In genomic region chr2:42249887-42250286, GRCh38 we compare ENCODE assay signal across 10 cellular contexts.
DNase-seq lines count a peak whose midpoint lies in the region; ATAC-seq, FAIRE-seq and TF ChIP-seq lines count a peak whose summit lies in the region.
"Had no signal": no experiment of that assay in that cellular context is flagged by ENCODE, and none has a peak within 500 bp of the region (broad histone marks: within the 10 kb centered on the region; RNA-seq: fewer than 3 reads in every experiment).

No MANE protein-coding gene starts in this region.

- H3K36me3 ChIP-seq in heart left ventricle (peaks cover 0 to 28% (median 0%) of the 10 kb centered on the region in 9 donors), aorta (ENCODE audit: control insufficient read depth in 1 of 2, insufficient read depth in 2 of 2, low read length in 1 of 2) (peaks cover 0 to 3% of the 10 kb centered on the region in 2 donors)

- H3K27me3 ChIP-seq in heart left ventricle (no peaks in the 10 kb centered on the region), aorta (ENCODE audit: control insufficient read depth in 1 of 2, insufficient read depth in 2 of 2, low read length in 1 of 2) (no peaks in the 10 kb centered on the region)
- H3K27me3 ChIP-seq: tibial artery had no signal

- peak overlapping the region in 5 of 12 donors; percentile 3 to 57 (median 14) for H3K27ac ChIP-seq in heart left ventricle
- no peak overlapping the region for H3K27ac ChIP-seq in aorta (ENCODE audit: low read depth in 1 of 2, low read length in 2 of 2)
- H3K27ac ChIP-seq: tibial artery had no signal

- no peak for TF ChIP-seq POLR2A in heart left ventricle (IDR thresholded peaks at IDR 0.05)

- intact Hi-C loops in heart left ventricle (cut with DNase I) = no loop called here
- intact Hi-C loops in Right ventricle myocardium inferior (cut with DNase I) = no loop called here
- intact Hi-C loops in aorta (cut with DNase I) = no loop called here

- no peak for TF ChIP-seq CTCF in heart left ventricle (IDR thresholded peaks at IDR 0.05)

- 8 to 17% (median 13%) methylated on average over 3 of the region's 3 CpGs for WGBS in heart left ventricle, 4 donors
- 4 to 15% methylated on average over 3 of the region's 3 CpGs for WGBS in aorta, 2 donors

- peak; percentile 62 for FAIRE-seq in islet of Langerhans (lab: Jason Lieb, UNC)

- H3K9me3 ChIP-seq in heart left ventricle (no peaks in the 10 kb centered on the region), aorta (ENCODE audit: control insufficient read depth, low read length) (no peaks in the 10 kb centered on the region)
- H3K9me3 ChIP-seq: tibial artery had no signal

- H3K4me3 ChIP-seq in heart left ventricle (peak overlapping the region in 1 of 12 donors; percentile 8), aorta (ENCODE audit: low read length in 2 of 2) (no peak overlapping the region)
- H3K4me3 ChIP-seq: tibial artery had no signal

- DNase-seq in heart left ventricle (peak in 2 of 5 donors; percentile 41 to 60), Right ventricle myocardium inferior (ENCODE audit: missing footprints) (no peak), SHP77 treated with DMSO at 0.1 percent for 48 hours (lab: John Stamatoyannopoulos, UW) (peak; percentile 47), aorta (no peak), DMS114 treated with DMSO at 0.1 percent for 48 hours (lab: John Stamatoyannopoulos, UW; ENCODE audit: unreplicated experiment) (no peak)
- DNase-seq: activated T-cell treated with anti-CD3 and anti-CD28 coated beads for 4 hours, tibial artery had no signal

- ATAC-seq in heart left ventricle (peak; percentile 75 to 90 (median 79)), Right ventricle myocardium inferior (no peak), HG03378 (IDR thresholded peaks at IDR 0.05; ENCODE audit: unreplicated experiment) (no peak), aorta (ENCODE audit: low FRiP score) (no peak), GM21528 (IDR thresholded peaks at IDR 0.05; ENCODE audit: low FRiP score, unreplicated experiment) (no peak)

- peaks cover 0 to 28% (median 16%) of the 10 kb centered on the region in 12 donors for H3K4me1 ChIP-seq in heart left ventricle
- H3K4me1 ChIP-seq in aorta (ENCODE audit: control insufficient read depth in 1 of 2, insufficient read depth in 2 of 2, low read length in 2 of 2) = no peaks in the 10 kb centered on the region
- H3K4me1 ChIP-seq: tibial artery had no signal

Comparison
In these comparisons a context has a peak if more than half of its experiments do, and no peak if none do; other contexts are left out.
1. ATAC-seq: peak in heart left ventricle (4 of 4); none in Right ventricle myocardium inferior (single experiment), HG03378 (single experiment), aorta (single experiment) and GM21528 (single experiment).